In genomic region chr1:242876021-242876420, GRCh38 we compare ENCODE assay signal across 14 cellular contexts.
A peak's percentile ranks its signal among the peaks of the same experiment; 100 is the strongest.
DNase-seq lines count a peak whose midpoint lies in the region; ATAC-seq and TF ChIP-seq lines count a peak whose summit lies in the region.
"Had no signal": no experiment of that assay in that cellular context is flagged by ENCODE, and none has a peak within 500 bp of the region (broad histone marks: within the 10 kb centered on the region; RNA-seq: fewer than 3 reads in every experiment).

No MANE protein-coding gene starts in this region.

- CTCF ChIA-PET in PC-3 (lab: Charles Lee), result no interaction called here

- no TSS peak for BruUV-seq in PC-3 (replicated peaks; lab: Mats Ljungman, UMichigan)

- no peaks in the 10 kb centered on the region for H3K36me3 ChIP-seq in left ventricle myocardium inferior
- no peaks in the 10 kb centered on the region for H3K36me3 ChIP-seq in PC-3 (ENCODE audit: low read depth, low read length)

- H2AFZ ChIP-seq in PC-3 (ENCODE audit: low read length), result no peak overlapping the region
- H2AFZ ChIP-seq: GM23338 had no signal

- H3F3A ChIP-seq in PC-3 (ENCODE audit: low read length, unreplicated experiment), result no peaks in the 10 kb centered on the region

- no peaks in the 10 kb centered on the region for H4K20me1 ChIP-seq in PC-3 (ENCODE audit: low read length)

- H3K4me2 ChIP-seq in PC-3 (ENCODE audit: low read length), result no peak overlapping the region
- H3K4me2 ChIP-seq: GM23338 had no signal

- H3K27me3 ChIP-seq in left ventricle myocardium inferior (ENCODE audit: low read depth) (no peaks in the 10 kb centered on the region), PC-3 (ENCODE audit: low read length) (peaks cover 73% of the 10 kb centered on the region)

- POLR2A ChIA-PET in PC-3 (lab: Charles Lee; ENCODE audit: unreplicated experiment), result no interaction called here

- no peaks in the 10 kb centered on the region for H3K9me2 ChIP-seq in PC-3 (replicated peaks; ENCODE audit: low read length)

- ATAC-seq in Right ventricle myocardium inferior, result no peak
- ATAC-seq in PC-3, result peak; percentile 49; the same call in 1 of the 2 replicates
- no peak for ATAC-seq in HG03175 (IDR thresholded peaks at IDR 0.05; ENCODE audit: unreplicated experiment)
- ATAC-seq: GM23338 had no signal

- H3K4me1 ChIP-seq in left ventricle myocardium inferior (peaks cover 43% of the 10 kb centered on the region), PC-3 (ENCODE audit: insufficient read depth, low read length) (no peaks in the 10 kb centered on the region)
- H3K4me1 ChIP-seq: Caco-2 had no signal

- H3K27ac ChIP-seq in left ventricle myocardium inferior (replicated peaks) (peak overlapping the region; percentile 18), PC-3 (ENCODE audit: low read length) (no peak overlapping the region)
- H3K27ac ChIP-seq: C4-2B had no signal

- H3K4me3 ChIP-seq in left ventricle myocardium inferior (no peak overlapping the region), PC-3 (ENCODE audit: low read length) (no peak overlapping the region), epithelial cell of esophagus (ENCODE audit: low read length) (no peak overlapping the region)
- H3K4me3 ChIP-seq: GM23338 had no signal

- no peaks in the 10 kb centered on the region for H3K9me3 ChIP-seq in left ventricle myocardium inferior (replicated peaks)
- H3K9me3 ChIP-seq in PC-3 (ENCODE audit: low read length), result no peaks in the 10 kb centered on the region
- H3K9me3 ChIP-seq: Caco-2 had no signal

- H3K79me2 ChIP-seq in PC-3 (ENCODE audit: low read length), result no peaks in the 10 kb centered on the region

- no peak for DNase-seq in left ventricle myocardium inferior
- no peak for DNase-seq in Right ventricle myocardium inferior (ENCODE audit: missing footprints)
- DNase-seq in PC-3, result peak; percentile 42
- DNase-seq in epithelial cell of esophagus (ENCODE audit: low read depth), result peak; percentile 8
- no peak for DNase-seq in medulla oblongata (ENCODE audit: extremely low spot score)
- no peak for DNase-seq in effector CD4-positive, alpha-beta T cell
- DNase-seq: AML-193; Caco-2; CD4-positive, alpha-beta T cell; HCEC 1CT; IMR-90 had no signal

- TF ChIP-seq CTCF in left ventricle myocardium inferior (IDR thresholded peaks at IDR 0.05; ENCODE audit: borderline replicate concordance) (no peak), PC-3 (conservative IDR thresholded peaks at IDR 0.05; ENCODE audit: low read depth, low read length) (no peak), epithelial cell of esophagus (IDR thresholded peaks at IDR 0.05; ENCODE audit: insufficient read depth, low read depth, low read length, missing control alignments) (no peak)

- no peak overlapping the region for H3K9ac ChIP-seq in PC-3 (ENCODE audit: low read length)

- intact Hi-C loops in left ventricle myocardium inferior (cut with micrococcal nuclease), result no loop called here
- intact Hi-C loops in Right ventricle myocardium inferior (cut with DNase I), result no loop called here
- intact Hi-C loops in PC-3 (cut with micrococcal nuclease), result no loop called here

Comparison
In these comparisons a context has a peak if more than half of its experiments do, and no peak if none do; other contexts are left out.
1. DNase-seq: peak in PC-3 (single experiment) and epithelial cell of esophagus (single experiment); none in left ventricle myocardium inferior (single experiment), Right ventricle myocardium inferior (single experiment), medulla oblongata (single experiment) and effector CD4-positive, alpha-beta T cell (single experiment).